33 cellular contexts compared by ENCODE assay signal in the genomic region with DNA sequence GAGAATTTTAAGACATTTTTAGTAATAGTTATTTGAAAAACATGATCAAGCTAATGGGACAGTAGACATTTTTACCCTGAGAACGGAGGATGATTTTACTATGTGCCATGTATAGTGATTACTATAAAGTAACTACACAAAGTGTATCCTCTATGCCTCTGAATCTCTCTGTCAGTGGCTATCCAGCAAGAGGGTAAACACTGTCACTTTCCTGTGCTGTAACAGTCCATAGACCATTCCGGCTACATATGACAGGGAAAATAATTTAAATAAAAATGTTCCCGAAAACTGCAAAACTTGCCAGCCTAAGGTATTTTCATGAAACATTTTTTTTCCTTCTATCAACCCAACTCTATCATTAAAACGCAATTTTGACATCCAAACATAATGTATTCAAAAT.
"Had no signal": no experiment of that assay in that cellular context is flagged by ENCODE, and none has a peak within 500 bp of the region (broad histone marks: within the 10 kb centered on the region; RNA-seq: fewer than 3 reads in every experiment).

No MANE protein-coding gene starts in this region.

- H3K27ac ChIP-seq: adrenal gland, ascending aorta, brain microvascular endothelial cell, breast epithelium, cardiac muscle cell had no signal

- DNase-seq: activated effector memory CD4-positive, alpha-beta T cell treated with anti-CD3 and anti-CD28 coated beads, Interleukin-2, amount 50 U/mL, for 16 hours; activated gamma-delta T cell; activated gamma-delta T cell treated with Interleukin-2 at 50 U/mL for 16 hours; activated naive CD4-positive, alpha-beta T cell; activated naive CD4-positive, alpha-beta T cell treated with anti-CD3 and anti-CD28 coated beads for 36 hours; activated naive CD4-positive, alpha-beta T cell treated with anti-CD3 and anti-CD28 coated beads, Interleukin-2, amount 10 ng/mL, durations not matched to agents 7 days and 5 days; activated naive CD4-positive, alpha-beta T cell treated with anti-CD3 and anti-CD28 coated beads, Interleukin-2, amount 50 U/mL, for 16 hours; activated naive CD4-positive, alpha-beta T cell treated with Interleukin-2 at 50 U/mL for 16 hours; activated naive CD8-positive, alpha-beta T cell treated with anti-CD3 and anti-CD28 coated beads for 36 hours; activated naive CD8-positive, alpha-beta T cell treated with anti-CD3 and anti-CD28 coated beads, Interleukin-2, amount 10 ng/mL, durations not matched to agents 7 days and 5 days; activated naive CD8-positive, alpha-beta T cell treated with anti-CD3 and anti-CD28 coated beads, Interleukin-2, amount 50 U/mL, for 24 hours; activated T-cell treated with anti-CD3 and anti-CD28 coated beads, Interleukin-2, amount 50 U/mL, for 1 hour; activated T-cell treated with anti-CD3 and anti-CD28 coated beads, Interleukin-2, amount 50 U/mL, for 24 hours; activated T-cell treated with anti-CD3 and anti-CD28 coated beads, Interleukin-2, amount 50 U/mL, for 4 hours; activated T-cell treated with anti-CD3 and anti-CD28 coated beads, Interleukin-2, amount 50 U/mL, for 48 hours; activated T-cell treated with anti-CD3 and anti-CD28 coated beads, Interleukin-2, amount 50 U/mL, for 72 hours; adrenal gland; amniotic stem cell; amygdala; anterior cingulate cortex; aorta; body of pancreas; brain microvascular endothelial cell; caudate nucleus; central memory CD4-positive, alpha-beta T cell; cerebellar nuclear complex had no signal

- H3K27me3 ChIP-seq: adrenal gland, ascending aorta, body of pancreas, brain microvascular endothelial cell, breast epithelium, cardiac muscle cell had no signal

- H3K9me3 ChIP-seq: adrenal gland, ascending aorta, body of pancreas, breast epithelium had no signal

- FAIRE-seq: astrocyte, bronchial epithelial cell had no signal

- ATAC-seq: activated naive CD4-positive, alpha-beta T cell treated with anti-CD3 and anti-CD28 coated beads, Interleukin-2, amount 50 U/mL, for 72 hours; activated naive CD8-positive, alpha-beta T cell treated with anti-CD3 and anti-CD28 coated beads, Interleukin-2, amount 50 U/mL, for 24 hours; activated T-cell treated with anti-CD3 and anti-CD28 coated beads, Interleukin-2, amount 50 U/mL, for 4 hours; activated T-cell treated with anti-CD3 and anti-CD28 coated beads, Interleukin-2, amount 50 U/mL, for 72 hours; activated T-helper 17 cell treated with anti-CD3 and anti-CD28 coated beads, Interleukin-2, amount 50 U/mL, for 72 hours; body of pancreas had no signal

- H3K36me3 ChIP-seq: adrenal gland, ascending aorta, brain microvascular endothelial cell, breast epithelium, cardiac muscle cell had no signal

- H3K4me1 ChIP-seq: adrenal gland, ascending aorta, breast epithelium had no signal

- H3K4me3 ChIP-seq: adrenal gland, ascending aorta, body of pancreas, breast epithelium, cardiac muscle cell had no signal
